ENCODE assay signal across 32 cellular contexts in the genomic region with DNA sequence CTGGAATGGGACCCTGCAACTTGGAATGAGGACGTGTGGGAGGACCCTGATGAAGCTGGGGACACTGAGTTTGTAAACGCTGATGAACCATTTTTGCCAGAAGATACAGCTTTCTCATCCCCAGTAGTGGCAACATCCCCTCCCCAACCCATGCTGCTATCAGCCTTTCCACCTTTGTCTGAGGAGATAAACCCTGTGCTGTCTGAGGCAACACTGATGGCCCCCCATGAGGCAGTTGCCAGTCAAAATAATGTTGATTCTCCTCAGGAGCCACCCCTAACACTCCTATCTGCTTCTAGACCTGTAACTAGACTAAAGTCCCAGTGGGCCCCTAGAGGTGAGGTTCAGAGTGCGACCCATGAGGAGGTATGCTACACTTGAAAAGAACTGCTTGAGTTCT. TPM values are rescaled to one million over a fixed set of nuclear protein-coding genes. Genes with fewer than 3 reads are reported as not detected.
"Had no signal": no experiment of that assay in that cellular context is flagged by ENCODE, and none has a peak within 500 bp of the region (broad histone marks: within the 10 kb centered on the region; RNA-seq: fewer than 3 reads in every experiment).

No MANE protein-coding gene starts in this region.

- H3K4me3 Mint-ChIP-seq: dendritic cell treated with granulocyte-macrophage colony-stimulating factor and Interleukin-4, amounts not matched to agents 40 ng/mL and 50 ng/mL, for 4 days; effector memory CD8-positive, alpha-beta T cell; naive thymus-derived CD4-positive, alpha-beta T cell had no signal

- H3K4me3 ChIP-seq: colonic mucosa, esophagus squamous epithelium, gastrocnemius medialis, heart right ventricle, left lung, lower lobe of right lung had no signal

- H3K27me3 Mint-ChIP-seq: dendritic cell treated with granulocyte-macrophage colony-stimulating factor and Interleukin-4, amounts not matched to agents 40 ng/mL and 50 ng/mL, for 4 days had no signal

- H3K36me3 ChIP-seq: colonic mucosa, esophagus squamous epithelium, gastrocnemius medialis, heart right ventricle, left lung, lower lobe of right lung had no signal

- DNase-seq: colonic mucosa; cortex of kidney; effector CD8-positive, alpha-beta T cell; effector memory CD8-positive, alpha-beta T cell; esophagus squamous epithelium; foreskin fibroblast; foreskin melanocyte; gastrocnemius medialis; glutamatergic neuron; head of caudate nucleus; heart right ventricle; hippocampal formation; left cardiac atrium; left lung; left ventricle myocardium superior; lower lobe of right lung; mesenchymal stem cell; midbrain; naive thymus-derived CD4-positive, alpha-beta T cell had no signal

- H3K27ac Mint-ChIP-seq: dendritic cell treated with granulocyte-macrophage colony-stimulating factor and Interleukin-4, amounts not matched to agents 40 ng/mL and 50 ng/mL, for 4 days; effector memory CD8-positive, alpha-beta T cell; naive thymus-derived CD4-positive, alpha-beta T cell had no signal

- H3K4me1 ChIP-seq: colonic mucosa, esophagus squamous epithelium, gastrocnemius medialis, heart right ventricle, left lung, lower lobe of right lung had no signal

- H3K9me3 Mint-ChIP-seq: effector memory CD8-positive, alpha-beta T cell had no signal

- H3K27ac ChIP-seq: colonic mucosa, esophagus squamous epithelium, gastrocnemius medialis, heart right ventricle, left lung, lower lobe of right lung had no signal

- H3K9me3 ChIP-seq: colonic mucosa had no signal

- H3K27me3 ChIP-seq: colonic mucosa, esophagus squamous epithelium, gastrocnemius medialis, heart right ventricle, left lung had no signal

- ATAC-seq: effector memory CD8-positive, alpha-beta T cell; esophagus mucosa; gastrocnemius medialis; heart right ventricle; left cardiac atrium; left lung; left ventricle myocardium superior; lower lobe of right lung; naive thymus-derived CD4-positive, alpha-beta T cell had no signal

- FAIRE-seq: endothelial cell of umbilical vein, islet of Langerhans, keratinocyte had no signal

RNA-seq across cellular contexts. Expression of gene RNASE9, which starts 7.5 kb away (rescaled TPM):
- total RNA-seq: colonic mucosa; dermis microvascular lymphatic vessel endothelial cell; endothelial cell of umbilical vein; epithelial cell of proximal tubule; esophagus mucosa; esophagus squamous epithelium; gastrocnemius medialis; glomerular endothelial cell; heart right ventricle; kidney epithelial cell; left cardiac atrium; left lung; left ventricle myocardium superior; lower leg skin; lower lobe of right lung; lung microvascular endothelial cell; mononuclear cell; mucosa of gallbladder; naive thymus-derived CD4-positive, alpha-beta T cell had no signal
- polyA plus RNA-seq: endothelial cell of umbilical vein; heart right ventricle; keratinocyte; naive thymus-derived CD4-positive, alpha-beta T cell had no signal

RNA-seq across cellular contexts. Expression of gene RNASE11, which starts 19.4 kb away (rescaled TPM):
- total RNA-seq: colonic mucosa; dermis microvascular lymphatic vessel endothelial cell; endothelial cell of umbilical vein; epithelial cell of proximal tubule; esophagus mucosa; esophagus squamous epithelium; gastrocnemius medialis; glomerular endothelial cell; heart right ventricle; kidney epithelial cell; left cardiac atrium; left lung; left ventricle myocardium superior; lower leg skin; lower lobe of right lung; lung microvascular endothelial cell; mononuclear cell; mucosa of gallbladder; naive thymus-derived CD4-positive, alpha-beta T cell had no signal
- polyA plus RNA-seq: endothelial cell of umbilical vein; heart right ventricle; keratinocyte; naive thymus-derived CD4-positive, alpha-beta T cell had no signal

RNA-seq across cellular contexts. Expression of gene RNASE12, which starts 22.8 kb away (rescaled TPM):
- total RNA-seq: colonic mucosa; dermis microvascular lymphatic vessel endothelial cell; endothelial cell of umbilical vein; epithelial cell of proximal tubule; esophagus mucosa; esophagus squamous epithelium; gastrocnemius medialis; glomerular endothelial cell; heart right ventricle; kidney epithelial cell; left cardiac atrium; left lung; left ventricle myocardium superior; lower leg skin; lower lobe of right lung; lung microvascular endothelial cell; mononuclear cell; mucosa of gallbladder; naive thymus-derived CD4-positive, alpha-beta T cell had no signal
- polyA plus RNA-seq: endothelial cell of umbilical vein; heart right ventricle; keratinocyte; naive thymus-derived CD4-positive, alpha-beta T cell had no signal
